Comparison of ENCODE assay signal across 8 cellular contexts in genomic region chr5:36151434-36152323, GRCh38. TPM values are rescaled to one million over a fixed set of nuclear protein-coding genes. Genes with fewer than 3 reads are reported as not detected.
DNase-seq lines count a peak whose midpoint lies in the region; ATAC-seq and TF ChIP-seq lines count a peak whose summit lies in the region.

LMBRD2 (minus strand) TSS chr5:36151887; CDS start chr5:36143349, 8,538 bp downstream.
SKP2 (plus strand) TSS chr5:36152111; CDS start chr5:36152263, 152 bp downstream.

- H3K4me3 Mint-ChIP-seq in H9 (peak within 1 kb of the TSS; percentile 88 to 95), nephron progenitor cell (peak within 1 kb of the TSS; percentile 95)
- peak within 1 kb of the TSS; percentile 91 to 97 for H3K4me3 Mint-ChIP-seq in stimulated activated naive CD8-positive, alpha-beta T cell treated with anti-CD3 and anti-CD28 coated beads, Interleukin-15, amount 100 ng/mL, for 72 hours

- H3T11ph ChIP-seq in H9 (ENCODE audit: low read length): no peak within 1 kb of the TSS

- peak; percentile 99 for ATAC-seq in stimulated activated naive CD8-positive, alpha-beta T cell treated with anti-CD3 and anti-CD28 coated beads, Interleukin-15, amount 100 ng/mL, for 72 hours

- H3K9me3 ChIP-seq in H9 (ENCODE audit: control insufficient read depth, low read depth, low read length) (no peaks in the 10 kb centered on the region), MG63 (no peaks in the 10 kb centered on the region)

- peaks cover 4% of the 10 kb centered on the region; the same call in 1 of the 2 replicates for H3K79me2 ChIP-seq in H9 (ENCODE audit: insufficient read depth, low read length)

- peak within 1 kb of the TSS; percentile 96 for H3K9ac ChIP-seq in H9 (ENCODE audit: extremely low read depth, insufficient read length, low read length)

- peaks cover 41% of the 10 kb centered on the region for H3K36me3 ChIP-seq in MG63

- DNase-seq in ELR (ENCODE audit: low read depth) (peak; percentile 99), H9 (peak; percentile 98), MG63 (peak; percentile 99), SHP77 treated with DMSO at 0.1 percent for 48 hours (lab: John Stamatoyannopoulos, UW) (peak; percentile 99), fibroblast of the conjunctiva (ENCODE audit: low read depth) (peak; percentile 95), nephron progenitor cell (peak; percentile 96)
- peak; percentile 100 for DNase-seq in activated effector memory CD4-positive, alpha-beta T cell treated with anti-CD3 and anti-CD28 coated beads, Interleukin-2, amount 50 U/mL, for 16 hours
- peak; percentile 95 to 97 for DNase-seq in stimulated activated naive CD8-positive, alpha-beta T cell treated with anti-CD3 and anti-CD28 coated beads, Interleukin-15, amount 100 ng/mL, for 72 hours

- peak within 1 kb of the TSS; percentile 42 for H2AFZ ChIP-seq in H9 (ENCODE audit: low read length)

- H3K23me2 ChIP-seq in H9 (ENCODE audit: insufficient read length, low read depth, low read length, poor library complexity, severe bottlenecking): peaks cover 11% of the 10 kb centered on the region

- no peak within 1 kb of the TSS for H3K27ac ChIP-seq in H9 (ENCODE audit: insufficient read length, low read depth, low read length)

- no peaks in the 10 kb centered on the region for H3K4me1 ChIP-seq in H9 (ENCODE audit: insufficient read depth, low read length)

- H2BK120ac ChIP-seq in H9 (ENCODE audit: low read depth, low read length, poor library complexity, severe bottlenecking): no peak within 1 kb of the TSS

- H4K91ac ChIP-seq in H9 (ENCODE audit: insufficient read length, low read depth, low read length): no peak within 1 kb of the TSS

- H4K20me1 ChIP-seq in H9 (ENCODE audit: control insufficient read depth, insufficient read depth, insufficient read length): no peaks in the 10 kb centered on the region

- peak within 1 kb of the TSS; percentile 95 for H3K4me3 ChIP-seq in MG63

- H3K27me3 Mint-ChIP-seq in H9 (ENCODE audit: low read depth): no peaks in the 10 kb centered on the region
- H3K27me3 Mint-ChIP-seq in nephron progenitor cell (ENCODE audit: low read depth, poor library complexity): peaks cover 6% of the 10 kb centered on the region
- no peaks in the 10 kb centered on the region for H3K27me3 Mint-ChIP-seq in stimulated activated naive CD8-positive, alpha-beta T cell treated with anti-CD3 and anti-CD28 coated beads, Interleukin-15, amount 100 ng/mL, for 72 hours

- H3K36me3 Mint-ChIP-seq in H9 (ENCODE audit: insufficient read depth in 1 of 3, low read depth in 3 of 3) (peaks cover 18 to 35% (median 35%) of the 10 kb centered on the region in 3 experiments; a peak in 6 of 7 replicates), nephron progenitor cell (ENCODE audit: low read depth) (peaks cover 31% of the 10 kb centered on the region)

- H3K4ac ChIP-seq in H9 (ENCODE audit: low read depth, low read length): no peak within 1 kb of the TSS

- no peak within 1 kb of the TSS for H2BK5ac ChIP-seq in H9 (ENCODE audit: insufficient read length, low read length)

- H3K18ac ChIP-seq in H9 (ENCODE audit: insufficient read length, low read depth, low read length): no peak within 1 kb of the TSS

- H4K8ac ChIP-seq in H9 (replicated peaks; ENCODE audit: insufficient read length, low read depth, low read length): no peak within 1 kb of the TSS

- H2BK20ac ChIP-seq in H9 (ENCODE audit: low read depth, low read length, poor library complexity, severe bottlenecking): no peak within 1 kb of the TSS

- H3K14ac ChIP-seq in H9 (ENCODE audit: insufficient read depth, low read length): peak within 1 kb of the TSS; percentile 52

- no peak within 1 kb of the TSS for H2AK5ac ChIP-seq in H9 (ENCODE audit: insufficient read length, low read length)

- no peak within 1 kb of the TSS for H2BK12ac ChIP-seq in H9 (ENCODE audit: insufficient read length, low read depth, low read length)

- peaks cover 8% of the 10 kb centered on the region for H3K79me1 ChIP-seq in H9 (ENCODE audit: insufficient read depth, low read depth, low read length, poor library complexity, severe bottlenecking)

- H3K9me3 Mint-ChIP-seq in H9: 0 out of 5 replicates have a peak, but pooled peaks cover 0 to 3% of the 10 kb centered on the region in 2 experiments
- no peaks in the 10 kb centered on the region for H3K9me3 Mint-ChIP-seq in nephron progenitor cell
- H3K9me3 Mint-ChIP-seq in stimulated activated naive CD8-positive, alpha-beta T cell treated with anti-CD3 and anti-CD28 coated beads, Interleukin-15, amount 100 ng/mL, for 72 hours: no peaks in the 10 kb centered on the region

- no CpG with 5 or more reads among the region's 81 CpGs for WGBS in H9 (ENCODE audit: extremely low coverage, insufficient read length, low lambda C conversion rate)

- no peak within 1 kb of the TSS for H4K5ac ChIP-seq in H9 (ENCODE audit: insufficient read length, low read depth, low read length)

- H3K27ac Mint-ChIP-seq in H9 (peak within 1 kb of the TSS; percentile 43 to 92 (median 74)), nephron progenitor cell (peak within 1 kb of the TSS; percentile 94)
- H3K27ac Mint-ChIP-seq in stimulated activated naive CD8-positive, alpha-beta T cell treated with anti-CD3 and anti-CD28 coated beads, Interleukin-15, amount 100 ng/mL, for 72 hours: peak within 1 kb of the TSS; percentile 93 to 97

- TF ChIP-seq CTCF in H9 (conservative IDR thresholded peaks at IDR 0.05): no peak
- TF ChIP-seq CTCF in nephron progenitor cell (IDR thresholded peaks at IDR 0.05): no peak

- peaks cover 21 to 32% of the 10 kb centered on the region in 2 experiments for H3K4me1 Mint-ChIP-seq in H9
- H3K4me1 Mint-ChIP-seq in nephron progenitor cell: peaks cover 52% of the 10 kb centered on the region
- peaks cover 75% of the 10 kb centered on the region for H3K4me1 Mint-ChIP-seq in stimulated activated naive CD8-positive, alpha-beta T cell treated with anti-CD3 and anti-CD28 coated beads, Interleukin-15, amount 100 ng/mL, for 72 hours

- no peak within 1 kb of the TSS for H2BK15ac ChIP-seq in H9 (ENCODE audit: low read depth, low read length)

- no peak within 1 kb of the TSS for H3K56ac ChIP-seq in H9 (ENCODE audit: insufficient read length, low read depth, low read length)

- H3K27me3 ChIP-seq in H9 (ENCODE audit: insufficient read depth, low read length) (no peaks in the 10 kb centered on the region), MG63 (no peaks in the 10 kb centered on the region)

- no peak within 1 kb of the TSS for H3K23ac ChIP-seq in H9 (ENCODE audit: insufficient read length, low read depth, low read length)

- peak within 1 kb of the TSS; percentile 92 for H3K4me2 ChIP-seq in H9 (ENCODE audit: insufficient read depth, insufficient read length, low read length)

RNA-seq across cellular contexts. Expression of gene LMBRD2, which starts in this region (rescaled TPM):
- total RNA-seq in H9 (2021): 4.3 and 5.3 TPM in 2 replicates
- 6.4 and 8.4 TPM in 2 replicates for total RNA-seq in MG63 (2014; rRNA removed; shearing (Covaris generic); ENCODE audit: low replicate concordance)

RNA-seq across cellular contexts. Expression of gene SKP2, which starts in this region (rescaled TPM):
- 100 and 103 TPM in 2 replicates for total RNA-seq in H9 (2021)
- total RNA-seq in MG63 (2014; rRNA removed; shearing (Covaris generic); ENCODE audit: low replicate concordance): 38.6 and 50.5 TPM in 2 replicates
